In genomic region chr2:26974352-26974751, GRCh38 we compare ENCODE assay signal across 27 cellular contexts. TPM values are rescaled to one million over a fixed set of nuclear protein-coding genes. Genes with fewer than 3 reads are reported as not detected.
DNase-seq lines count a peak whose midpoint lies in the region; ATAC-seq lines count a peak whose summit lies in the region.
"Had no signal": no experiment of that assay in that cellular context is flagged by ENCODE, and none has a peak within 500 bp of the region (broad histone marks: within the 10 kb centered on the region; RNA-seq: fewer than 3 reads in every experiment).

No MANE protein-coding gene starts in this region.

- DNase-seq in DMS 273 treated with DMSO at 0.1 percent for 48 hours (lab: John Stamatoyannopoulos, UW) (peak; percentile 28), NCI-H524 treated with DMSO at 0.1 percent for 48 hours (lab: John Stamatoyannopoulos, UW) (peak; percentile 17), NCI-H187 (lab: John Stamatoyannopoulos, UW) (no peak)
- DNase-seq: AML-193; CD4-positive, alpha-beta T cell; COR-L47; DMS79; EL; GDM1; NCI-H1048; NCI-H1417; NCI-H1694; NCI-H2081; NCI-H2171; NCI-H226; NCI-H510A; NCI-H774; RPMI8226; SHP77; T-cell had no signal

- H3K9ac ChIP-seq in iPS-20b (ENCODE audit: low read depth, low read length) = no peak overlapping the region
- peak overlapping the region in 1 of 3 donors; percentile 18 for H3K9ac ChIP-seq in skeletal muscle tissue (ENCODE audit: low read depth in 1 of 3, low read length in 3 of 3)
- H3K9ac ChIP-seq: BLaER1 treated with 17β-estradiol and CSF1 and Interleukin-3, amounts not matched to agents 10 nM and 100 nM had no signal

- H3K4me3 ChIP-seq in iPS-20b (ENCODE audit: low read length) = peak overlapping the region; percentile 10; the same call in 1 of the 2 replicates
- H3K4me3 ChIP-seq in skeletal muscle tissue (ENCODE audit: low read length in 3 of 3) = no peak overlapping the region
- H3K4me3 ChIP-seq: A549; BLaER1 treated with 17β-estradiol and CSF1 and Interleukin-3, amounts not matched to agents 10 nM and 100 nM; GM12878 had no signal

- no peak for ATAC-seq in HG03571 (IDR thresholded peaks at IDR 0.05; ENCODE audit: unreplicated experiment)
- ATAC-seq in GM18868 (IDR thresholded peaks at IDR 0.05; ENCODE audit: unreplicated experiment) = no peak
- ATAC-seq: A549, GM12878, T-cell had no signal

- peaks cover 25% of the 10 kb centered on the region; the same call in 1 of the 2 replicates for H3K4me1 ChIP-seq in iPS-20b (ENCODE audit: insufficient read depth, low read length)
- peaks cover 73 to 80% (median 73%) of the 10 kb centered on the region in 3 donors for H3K4me1 ChIP-seq in skeletal muscle tissue (ENCODE audit: control insufficient read depth in 3 of 3, insufficient read depth in 3 of 3, low read length in 3 of 3)

- H3K36me3 ChIP-seq in iPS-20b (ENCODE audit: insufficient read depth, low read depth, low read length) (no peaks in the 10 kb centered on the region), skeletal muscle tissue (ENCODE audit: control insufficient read depth in 3 of 3, insufficient read depth in 3 of 3, low read length in 3 of 3) (no peaks in the 10 kb centered on the region)
- H3K36me3 ChIP-seq: BLaER1 treated with 17β-estradiol and CSF1 and Interleukin-3, amounts not matched to agents 10 nM and 100 nM had no signal

- H3K27ac ChIP-seq in iPS-20b (ENCODE audit: low read length) (no peak overlapping the region), skeletal muscle tissue (ENCODE audit: low read depth, low read length) (peak overlapping the region; percentile 88)
- H3K27ac ChIP-seq: A549; BLaER1 treated with 17β-estradiol and CSF1 and Interleukin-3, amounts not matched to agents 10 nM and 100 nM had no signal

- H3K9me3 ChIP-seq in iPS-20b (ENCODE audit: insufficient read depth, low read depth, low read length) (no peaks in the 10 kb centered on the region), skeletal muscle tissue (ENCODE audit: control insufficient read depth in 3 of 3, low read length in 3 of 3) (no peaks in the 10 kb centered on the region)
- H3K9me3 ChIP-seq: A549; BLaER1 treated with 17β-estradiol and CSF1 and Interleukin-3, amounts not matched to agents 10 nM and 100 nM had no signal

- H3K27me3 ChIP-seq in iPS-20b (ENCODE audit: insufficient read depth, low read length) (peaks cover 26% of the 10 kb centered on the region), skeletal muscle tissue (ENCODE audit: control insufficient read depth in 3 of 3, insufficient read depth in 3 of 3, low read length in 3 of 3) (no peaks in the 10 kb centered on the region)

RNA-seq across cellular contexts. Expression of gene MAPRE3, which starts 3.9 kb away (rescaled TPM):
- total RNA-seq in skeletal muscle tissue = 3.7 TPM

RNA-seq across cellular contexts. Expression of gene TMEM214, which starts 58.4 kb away (rescaled TPM):
- 23.5 TPM for total RNA-seq in skeletal muscle tissue

Comparison
In these comparisons a context has a peak if more than half of its experiments do, and no peak if none do; other contexts are left out.
1. DNase-seq: peak in DMS 273 treated with DMSO at 0.1 percent for 48 hours (single experiment) and NCI-H524 treated with DMSO at 0.1 percent for 48 hours (single experiment); none in NCI-H187 (0 of 2).